Comparison of ENCODE assay signal across 8 cellular contexts in genomic region chr3:105367063-105367405, GRCh38. TPM values are rescaled to one million over a fixed set of nuclear protein-coding genes. Genes with fewer than 3 reads are reported as not detected.
DNase-seq lines count a peak whose midpoint lies in the region; ATAC-seq and TF ChIP-seq lines count a peak whose summit lies in the region.

No MANE protein-coding gene starts in this region.

- H3K27ac ChIP-seq in DOHH2 (ENCODE audit: low read depth, low read length) (peak overlapping the region; percentile 85), IMR-90 (ENCODE audit: insufficient read depth, low read length) (peak overlapping the region; percentile 83)

- 0% methylated on average over 20 of the region's 29 CpGs; no CpG with 5 or more reads in 1 of the 2 experiments for WGBS in IMR-90 (ENCODE audit: extremely low coverage in 2 of 2, insufficient read length in 1 of 2), 2 experiments

- peak overlapping the region; percentile 93 for H3K23ac ChIP-seq in IMR-90 (ENCODE audit: low read depth, low read length)

- ATAC-seq in IMR-90 (ENCODE audit: low read depth), result no peak
- ATAC-seq in HG03457 (IDR thresholded peaks at IDR 0.05; ENCODE audit: unreplicated experiment), result no peak
- ATAC-seq in GM19467 (IDR thresholded peaks at IDR 0.05; ENCODE audit: unreplicated experiment), result no peak

- no peak overlapping the region for H4K5ac ChIP-seq in IMR-90 (ENCODE audit: low read depth, low read length)

- peak overlapping the region; percentile 90 for H2AK9ac ChIP-seq in IMR-90 (replicated peaks; ENCODE audit: low read depth, low read length, poor library complexity)

- intact Hi-C loops in IMR-90 (cut with micrococcal nuclease), result loop anchor here (2.0 to 10.0 kb wide), 8 partner anchors 202 to 1240 kb away; no protein-coding TSS in a partner anchor

- peak overlapping the region; percentile 88 for H2AFZ ChIP-seq in IMR-90 (replicated peaks; ENCODE audit: low read length, poor library complexity)

- H4K20me1 ChIP-seq in DOHH2 (ENCODE audit: control insufficient read depth, insufficient read depth, low read depth, low read length) (no peaks in the 10 kb centered on the region), IMR-90 (ENCODE audit: insufficient read depth, low read length) (no peaks in the 10 kb centered on the region)

- CTCF ChIA-PET in IMR-90 (lab: Yijun Ruan, JAX), result interaction anchor here (0.5 to 1.7 kb wide), 8 partner anchors 13 to 1093 kb away, joined by 3 to 7 read pairs (median 4); no protein-coding TSS in a partner anchor

- no peak for TF ChIP-seq RAD21 in IMR-90 (IDR thresholded peaks at IDR 0.05; ENCODE audit: low read length)

- peak overlapping the region; percentile 91 for H3K9ac ChIP-seq in IMR-90 (ENCODE audit: low read depth, low read length)

- H3K9me3 ChIP-seq in DOHH2 (ENCODE audit: control insufficient read depth, insufficient read depth, low read length) (no peaks in the 10 kb centered on the region), IMR-90 (ENCODE audit: control insufficient read depth, insufficient read depth, low read length) (no peaks in the 10 kb centered on the region)

- peaks cover 24% of the 10 kb centered on the region for H3F3A ChIP-seq in DOHH2 (ENCODE audit: control insufficient read depth, insufficient read depth)

- H4K91ac ChIP-seq in IMR-90 (ENCODE audit: insufficient read depth, low read depth, low read length), result no peak overlapping the region

- H3K4me2 ChIP-seq in DOHH2 (ENCODE audit: low read length), result peak overlapping the region; percentile 99
- H3K4me2 ChIP-seq in IMR-90 (ENCODE audit: low read depth, low read length), result peak overlapping the region; percentile 96

- H2BK15ac ChIP-seq in IMR-90 (ENCODE audit: low read depth, low read length), result no peak overlapping the region; the same call in 2 of the 3 replicates

- H3K79me1 ChIP-seq in IMR-90 (ENCODE audit: low read depth in 1 of 2, low read length in 2 of 2), result peaks cover 0 to 12% of the 10 kb centered on the region in 2 experiments; a peak in 2 of 4 replicates

- no peaks in the 10 kb centered on the region for H3K9me1 ChIP-seq in IMR-90 (ENCODE audit: insufficient read depth, low read length)

- 0 out of 2 replicates have a peak, but pooled peaks have one; percentile 22 for TF ChIP-seq POLR2A in IMR-90 (IDR thresholded peaks at IDR 0.05; ENCODE audit: low read depth, low read length)

- H3K4ac ChIP-seq in IMR-90 (ENCODE audit: low read depth, low read length), result peak overlapping the region; percentile 86

- no peaks in the 10 kb centered on the region; the same call in 1 of the 2 replicates for H3K36me3 ChIP-seq in DOHH2 (ENCODE audit: control insufficient read depth, low read length)
- H3K36me3 ChIP-seq in IMR-90 (ENCODE audit: control insufficient read depth, insufficient read depth, low read length), result no peaks in the 10 kb centered on the region

- H2BK120ac ChIP-seq in IMR-90 (ENCODE audit: low read depth, low read length), result peak overlapping the region; percentile 58; the same call in 1 of the 2 replicates

- H3K4me1 ChIP-seq in DOHH2 (ENCODE audit: control insufficient read depth, low read length), result peaks cover 25% of the 10 kb centered on the region
- no peaks in the 10 kb centered on the region; the same call in 1 of the 2 replicates for H3K4me1 ChIP-seq in IMR-90 (ENCODE audit: control insufficient read depth, insufficient read depth, low read length)

- peak overlapping the region; percentile 84 for H2BK5ac ChIP-seq in IMR-90 (ENCODE audit: low read depth, low read length, poor library complexity, severe bottlenecking)

- in situ Hi-C loops in IMR-90 (cut with MboI; ENCODE audit: low sequenced_read_pairs), result loop anchor here (10.0 to 25.0 kb wide), 3 partner anchors 455 to 1092 kb away; no protein-coding TSS in a partner anchor

- dilution Hi-C loops in IMR-90 (cut with HindIII; ENCODE audit: low sequenced_read_pairs, unreplicated experiment), result no loop called here

- H3K27me3 ChIP-seq in DOHH2 (ENCODE audit: control insufficient read depth, low read length) (peaks cover 7% of the 10 kb centered on the region), IMR-90 (ENCODE audit: control insufficient read depth, insufficient read depth, low read length) (no peaks in the 10 kb centered on the region)

- peak overlapping the region in 1 of 2 experiments; percentile 27; a peak in 2 of 4 replicates for H4K8ac ChIP-seq in IMR-90 (ENCODE audit: low read depth in 2 of 2, low read length in 2 of 2)

- no peak overlapping the region for H2BK20ac ChIP-seq in IMR-90 (ENCODE audit: low read depth, low read length)

- DNase-seq in IMR-90 (no peak), foreskin fibroblast (peak in 1 of 2 donors; percentile 46), occipital lobe (lab: John Stamatoyannopoulos, UW) (peak; percentile 38), epidermal melanocyte (ENCODE audit: insufficient read length, low spot score) (no peak)
- peak; percentile 28 for DNase-seq in activated CD8-positive, alpha-beta memory T cell treated with anti-CD3 and anti-CD28 coated beads, Interleukin-2, amount 50 U/mL, for 4 hours

- TF ChIP-seq CTCF in DOHH2 (IDR thresholded peaks at IDR 0.05; ENCODE audit: low read depth, low read length, poor library complexity, severe bottlenecking) (no peak), IMR-90 (conservative IDR thresholded peaks at IDR 0.05; ENCODE audit: low read depth, low read length) (no peak), foreskin fibroblast (IDR thresholded peaks at IDR 0.05; ENCODE audit: low read depth, low read length) (no peak)

- H3K56ac ChIP-seq in IMR-90 (ENCODE audit: extremely low read depth, insufficient read depth, low read length), result peak overlapping the region; percentile 88; the same call in 1 of the 2 replicates

- peak overlapping the region; percentile 48; the same call in 1 of the 2 replicates for H2AK5ac ChIP-seq in IMR-90 (ENCODE audit: low read depth, low read length)

- POLR2A ChIA-PET in IMR-90 (lab: Charles Lee; ENCODE audit: unreplicated experiment), result interaction anchor here (0.6 kb wide), 2 partner anchors 12 kb away, joined by 3 to 4 read pairs; no protein-coding TSS in a partner anchor

- H3K18ac ChIP-seq in IMR-90 (ENCODE audit: low read depth, low read length), result peak overlapping the region; percentile 51; the same call in 1 of the 2 replicates

- H3K9me2 ChIP-seq in DOHH2 (replicated peaks; ENCODE audit: control insufficient read depth, low read length), result no peaks in the 10 kb centered on the region

- BruUV-seq in IMR-90 (replicated peaks; lab: Mats Ljungman, UMichigan), result TSS peak; percentile 89

- H3K14ac ChIP-seq in IMR-90 (replicated peaks; ENCODE audit: low read depth, low read length), result peak overlapping the region; percentile 69

- H3K4me3 ChIP-seq in DOHH2 (ENCODE audit: low read length) (peak overlapping the region; percentile 86), IMR-90 (ENCODE audit: insufficient read depth, low read depth, low read length) (peak overlapping the region; percentile 78), foreskin fibroblast (ENCODE audit: low read depth in 1 of 2, low read length in 2 of 2) (peak overlapping the region; percentile 77 to 79)

- H3K79me2 ChIP-seq in DOHH2 (ENCODE audit: control insufficient read depth, low read length), result peaks cover 35% of the 10 kb centered on the region

TF ChIP-seq in IMR-90, 13 proteins besides CTCF, POLR2A, EP300 and RAD21:
- no peak for TF ChIP-seq USF2 (IDR thresholded peaks at IDR 0.05; ENCODE audit: low read depth, low read length)

RNA-seq across cellular contexts. Expression of gene ALCAM, which starts 0.3 kb away (rescaled TPM):
- total RNA-seq in IMR-90 (2012; rRNA removed), result 400 and 423 TPM in 2 replicates
- 105 and 117 TPM in 2 replicates for polyA plus RNA-seq in IMR-90 (2012; rRNA removed)
- polyA plus RNA-seq in IMR-90 (2012; cell fraction: cytosol; rRNA removed), result 32.8 and 49.6 TPM in 2 replicates
- 29.9 and 107 TPM in 2 replicates for polyA plus RNA-seq in IMR-90 (2012; cell fraction: nucleus; rRNA removed; ENCODE audit: low replicate concordance)
- total RNA-seq in occipital lobe, result 119 TPM

Comparison
In these comparisons a context has a peak if more than half of its experiments do, and no peak if none do; other contexts are left out.
1. DNase-seq: peak in activated CD8-positive, alpha-beta memory T cell treated with anti-CD3 and anti-CD28 coated beads, Interleukin-2, amount 50 U/mL, for 4 hours (single experiment) and occipital lobe (single experiment); none in IMR-90 (single experiment) and epidermal melanocyte (single experiment).
2. Peak in every context shown above with its lines, with median percentiles within 50 percentile points of each other: H3K4me3 ChIP-seq.